1 cellular context compared by ENCODE assay signal in the genomic region with DNA sequence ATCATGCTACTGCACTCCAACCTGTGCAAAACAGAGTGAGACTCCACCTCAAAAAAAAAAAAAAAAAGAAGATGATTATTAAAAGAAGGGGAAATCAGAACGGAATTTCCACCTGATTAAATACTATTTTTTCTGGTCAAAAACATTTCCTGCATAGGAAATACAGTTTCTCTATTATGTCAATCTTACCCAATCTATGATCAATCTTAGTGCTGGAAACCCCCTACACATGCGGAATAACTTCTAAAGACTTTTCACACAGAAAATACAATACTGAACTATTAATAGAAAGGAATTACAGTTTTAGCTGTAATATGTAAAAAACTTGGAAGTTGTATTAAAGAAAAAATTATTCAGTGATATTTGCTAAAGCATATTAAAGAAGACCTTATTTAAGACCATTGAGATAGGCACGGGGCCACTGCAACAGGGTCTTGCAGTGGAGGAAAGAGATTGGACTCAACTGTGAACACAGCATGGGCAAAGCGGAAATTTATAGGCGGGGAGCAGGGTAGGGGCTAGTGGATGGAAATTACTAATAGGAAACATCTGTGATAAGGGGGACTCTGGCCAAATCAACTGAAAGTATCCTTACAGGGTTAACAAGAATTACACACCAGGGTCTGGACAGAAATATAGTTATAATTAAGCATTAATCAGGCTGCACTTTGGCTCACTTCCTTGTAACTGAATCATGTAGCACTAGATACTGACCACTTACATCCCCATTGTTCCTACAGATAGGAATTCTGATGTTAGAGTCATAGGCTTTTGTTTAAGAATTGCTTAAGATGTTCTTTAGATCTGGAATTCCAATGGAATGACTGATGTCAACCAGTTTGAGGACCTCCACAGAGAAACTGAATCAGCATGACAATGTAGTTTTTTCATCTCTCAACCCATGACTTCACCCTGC.
A peak's percentile ranks its signal among the peaks of the same experiment; 100 is the strongest.
TF ChIP-seq lines count a peak whose summit lies in the region.

No MANE protein-coding gene starts in this region.

TF ChIP-seq in IMR-90, 13 proteins besides CTCF, POLR2A, EP300 and RAD21 (continued from another document):
- TF ChIP-seq, protein P1, sequence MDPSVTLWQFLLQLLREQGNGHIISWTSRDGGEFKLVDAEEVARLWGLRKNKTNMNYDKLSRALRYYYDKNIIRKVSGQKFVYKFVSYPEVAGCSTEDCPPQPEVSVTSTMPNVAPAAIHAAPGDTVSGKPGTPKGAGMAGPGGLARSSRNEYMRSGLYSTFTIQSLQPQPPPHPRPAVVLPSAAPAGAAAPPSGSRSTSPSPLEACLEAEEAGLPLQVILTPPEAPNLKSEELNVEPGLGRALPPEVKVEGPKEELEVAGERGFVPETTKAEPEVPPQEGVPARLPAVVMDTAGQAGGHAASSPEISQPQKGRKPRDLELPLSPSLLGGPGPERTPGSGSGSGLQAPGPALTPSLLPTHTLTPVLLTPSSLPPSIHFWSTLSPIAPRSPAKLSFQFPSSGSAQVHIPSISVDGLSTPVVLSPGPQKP (IDR thresholded peaks at IDR 0.05; ENCODE audit: borderline replicate concordance, low read depth, low read length), result no peak
- TF ChIP-seq MAFK (IDR thresholded peaks at IDR 0.05; ENCODE audit: low read depth, low read length) (peak; percentile 81), CHD1 (IDR thresholded peaks at IDR 0.05; ENCODE audit: low read depth, low read length) (no peak), NFE2L2 (IDR thresholded peaks at IDR 0.05; ENCODE audit: low read depth, low read length) (peak; percentile 98), FOS (IDR thresholded peaks at IDR 0.05; ENCODE audit: low read depth, low read length) (peak; percentile 66), SMC3 (IDR thresholded peaks at IDR 0.05; ENCODE audit: low read depth, low read length) (no peak)
- TF ChIP-seq, protein P2, sequence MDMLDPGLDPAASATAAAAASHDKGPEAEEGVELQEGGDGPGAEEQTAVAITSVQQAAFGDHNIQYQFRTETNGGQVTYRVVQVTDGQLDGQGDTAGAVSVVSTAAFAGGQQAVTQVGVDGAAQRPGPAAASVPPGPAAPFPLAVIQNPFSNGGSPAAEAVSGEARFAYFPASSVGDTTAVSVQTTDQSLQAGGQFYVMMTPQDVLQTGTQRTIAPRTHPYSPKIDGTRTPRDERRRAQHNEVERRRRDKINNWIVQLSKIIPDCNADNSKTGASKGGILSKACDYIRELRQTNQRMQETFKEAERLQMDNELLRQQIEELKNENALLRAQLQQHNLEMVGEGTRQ (IDR thresholded peaks at IDR 0.05; ENCODE audit: low read depth, low read length), result no peak
TF ChIP-seq in IMR-90: peak in this region for 4.
